ENCODE assay signal across 8 cellular contexts in genomic region chr9:17462869-17463464, GRCh38.
DNase-seq lines count a peak whose midpoint lies in the region; ATAC-seq, FAIRE-seq and TF ChIP-seq lines count a peak whose summit lies in the region.

No MANE protein-coding gene starts in this region.

- ATAC-seq in HG02763 (IDR thresholded peaks at IDR 0.05; ENCODE audit: unreplicated experiment) (peak; percentile 51), GM21367 (IDR thresholded peaks at IDR 0.05; ENCODE audit: unreplicated experiment) (no peak)

- H3K27me3 ChIP-seq in suprapubic skin = no peaks in the 10 kb centered on the region

- 43% methylated on average over 5 of the region's 5 CpGs for WGBS in suprapubic skin

- no peak for TF ChIP-seq EP300 in suprapubic skin (IDR thresholded peaks at IDR 0.05)

- TF ChIP-seq CTCF in suprapubic skin (IDR thresholded peaks at IDR 0.05) = peak; percentile 28 to 53

- DNase-seq in EL (peak; percentile 62), NCI-H2171 (lab: John Stamatoyannopoulos, UW) (peak; percentile 15), amniotic epithelial cell (ENCODE audit: low read depth) (peak; percentile 63), iPS-NIHi7 (ENCODE audit: extremely low spot score) (peak; percentile 23), suprapubic skin (ENCODE audit: low spot score in 2 of 2) (no peak)

- H3K36me3 ChIP-seq in suprapubic skin = no peaks in the 10 kb centered on the region

- no peak overlapping the region for H3K4me3 ChIP-seq in suprapubic skin

- no peaks in the 10 kb centered on the region for H3K9me3 ChIP-seq in suprapubic skin

- H3K27ac ChIP-seq in suprapubic skin = no peak overlapping the region

- no peaks in the 10 kb centered on the region for H3K4me1 ChIP-seq in suprapubic skin

- TF ChIP-seq POLR2A in suprapubic skin (IDR thresholded peaks at IDR 0.05) = no peak

- FAIRE-seq in A204.1 (lab: Jason Lieb, UNC) = peak; percentile 98

Comparison
In these comparisons a context has a peak if more than half of its experiments do, and no peak if none do; other contexts are left out.
1. DNase-seq: peak in EL (single experiment), NCI-H2171 (single experiment), amniotic epithelial cell (single experiment) and iPS-NIHi7 (single experiment); none in suprapubic skin (0 of 2).